In the genomic region with DNA sequence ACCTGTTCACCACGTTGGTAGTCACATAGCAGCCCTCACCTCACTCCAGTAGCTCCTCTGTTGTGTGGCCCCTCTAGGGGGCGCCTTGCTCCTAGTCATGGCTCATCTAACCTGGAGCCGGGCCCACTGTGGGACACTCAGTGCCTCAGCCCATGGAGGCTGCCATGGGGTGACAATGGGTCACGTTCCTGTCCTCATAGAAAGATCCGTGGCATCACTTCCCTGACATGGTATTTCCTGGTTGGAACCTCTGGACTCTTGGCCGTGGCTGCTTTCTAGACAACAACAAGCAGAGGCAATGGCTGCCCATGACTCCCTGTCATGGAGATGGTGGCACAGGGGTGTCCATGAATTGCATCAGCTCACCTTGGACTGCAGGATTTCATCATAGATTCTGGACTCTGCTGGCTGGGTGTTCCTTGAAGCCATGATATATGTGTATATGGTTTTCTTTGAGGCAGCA, we compare ENCODE assay signal across 12 cellular contexts. TPM values are rescaled to one million over a fixed set of nuclear protein-coding genes. Genes with fewer than 3 reads are reported as not detected.
DNase-seq lines count a peak whose midpoint lies in the region; ATAC-seq, FAIRE-seq and TF ChIP-seq lines count a peak whose summit lies in the region.
"Had no signal": no experiment of that assay in that cellular context is flagged by ENCODE, and none has a peak within 500 bp of the region (broad histone marks: within the 10 kb centered on the region; RNA-seq: fewer than 3 reads in every experiment).

No MANE protein-coding gene starts in this region.

- H3K9ac ChIP-seq in K562 (ENCODE audit: insufficient read depth in 1 of 2, low read depth in 2 of 2, low read length in 2 of 2), result no peak overlapping the region; a peak in 1 of 4 replicates

- no peaks in the 10 kb centered on the region for H3K9me3 Mint-ChIP-seq in osteocyte (ENCODE audit: unreplicated experiment)
- H3K9me3 Mint-ChIP-seq: brain had no signal

- no peak for TF ChIP-seq EP300 in K562 (IDR thresholded peaks at IDR 0.05; ENCODE audit: low read length)

- no TSS peak for BruUV-seq in K562 (replicated peaks; lab: Mats Ljungman, UMichigan)

- no peaks in the 10 kb centered on the region for H3K79me2 ChIP-seq in K562 (ENCODE audit: control insufficient read depth, insufficient read depth, low read length)

- in situ Hi-C loops in K562 (cut with MboI), result no loop called here

- H3K27ac Mint-ChIP-seq in osteocyte (ENCODE audit: unreplicated experiment), result no peak overlapping the region
- H3K27ac Mint-ChIP-seq: brain had no signal

- DNase-seq in GM18507 (ENCODE audit: extremely low spot score, insufficient read length, low read depth) (no peak), K562 (ENCODE audit: extremely low read depth in 1 of 4, low spot score in 3 of 4) (peak in 3 of 4 experiments; percentile 35 to 69 (median 37)), osteocyte (ENCODE audit: extremely low spot score, unreplicated experiment) (no peak)
- DNase-seq in activated CD4-positive, CD25-positive, alpha-beta regulatory T cell (lab: John Stamatoyannopoulos, UW), result peak in 3 of 4 experiments; percentile 4 to 13 (median 10)
- peak; percentile 49 for DNase-seq in stimulated activated CD8-positive, alpha-beta memory T cell treated with anti-CD3 and anti-CD28 coated beads, Interleukin-12 subunit alpha, Interleukin-12 subunit beta, amount 100 ng/mL, for 1 hour (ENCODE audit: low read depth)
- DNase-seq: Kasumi-1 had no signal

- no peaks in the 10 kb centered on the region for H3K36me3 ChIP-seq in K562 (ENCODE audit: control insufficient read depth, insufficient read depth, low read length)
- H3K36me3 ChIP-seq: tibial nerve had no signal

- no peaks in the 10 kb centered on the region for H3K4me1 Mint-ChIP-seq in osteocyte (ENCODE audit: unreplicated experiment)
- H3K4me1 Mint-ChIP-seq: brain had no signal

- no peak overlapping the region; the same call in 2 of the 3 replicates for H3K27ac ChIP-seq in K562 (ENCODE audit: extremely low read depth, low read depth, low read length)
- H3K27ac ChIP-seq: left lung, tibial nerve had no signal

- ATAC-seq in K562 (peak; percentile 77), HG03139 (IDR thresholded peaks at IDR 0.05; ENCODE audit: unreplicated experiment) (no peak), GM19324 (IDR thresholded peaks at IDR 0.05; ENCODE audit: low FRiP score, unreplicated experiment) (no peak), GM18873 (IDR thresholded peaks at IDR 0.05; ENCODE audit: low FRiP score, unreplicated experiment) (no peak)
- ATAC-seq: left lung had no signal

- H3K4me3 ChIP-seq in K562, result no peak overlapping the region
- H3K4me3 ChIP-seq: left lung, tibial nerve had no signal

- no peak overlapping the region for H3K4me3 Mint-ChIP-seq in osteocyte (ENCODE audit: unreplicated experiment)
- H3K4me3 Mint-ChIP-seq: brain had no signal

- H3K27me3 ChIP-seq in K562 (ENCODE audit: control insufficient read depth in 2 of 2, insufficient read depth in 2 of 2, low read length in 2 of 2), result no peaks in the 10 kb centered on the region
- H3K27me3 ChIP-seq: left lung, tibial nerve had no signal

- POLR2A ChIA-PET in K562 (lab: Yijun Ruan, JAX), result interaction anchor here (3.7 kb wide), 1 partner anchor 10 kb away, joined by 18 read pairs; no protein-coding TSS in a partner anchor

- no peaks in the 10 kb centered on the region for H3K27me3 Mint-ChIP-seq in osteocyte (ENCODE audit: unreplicated experiment)

- no peaks in the 10 kb centered on the region for H3K36me3 Mint-ChIP-seq in osteocyte (ENCODE audit: unreplicated experiment)
- H3K36me3 Mint-ChIP-seq: brain had no signal

- 68% methylated on average over 6 of the region's 6 CpGs for WGBS in K562 (ENCODE audit: insufficient coverage, low coverage, missing lambda C conversion rate)

- H3K9me3 ChIP-seq in K562 (replicated peaks; ENCODE audit: control insufficient read depth, insufficient read depth, low read depth, low read length), result no peaks in the 10 kb centered on the region
- H3K9me3 ChIP-seq: left lung, tibial nerve had no signal

- TF ChIP-seq RAD21 in K562 (CRISPR knock-in tag; conservative IDR thresholded peaks at IDR 0.05 in 1 of 2, IDR thresholded peaks at IDR 0.05 in 1 of 2), result peak in 1 of 2 experiments; percentile 63; a peak in 2 of 4 replicates

- TF ChIP-seq POLR2A in K562 (conservative IDR thresholded peaks at IDR 0.05), result no peak

- TF ChIP-seq CTCF in K562 (IDR thresholded peaks at IDR 0.05 in 2 of 3, conservative IDR thresholded peaks at IDR 0.05 in 1 of 3; ENCODE audit: insufficient read depth in 2 of 3, low read depth in 1 of 3, low read length in 3 of 3) (peak; percentile 44 to 47 (median 44); a peak in 4 of 6 replicates), osteocyte (IDR thresholded peaks at IDR 0.05) (no peak)

- H4K20me1 ChIP-seq in K562 (replicated peaks; ENCODE audit: control insufficient read depth, insufficient read depth, low read length), result no peaks in the 10 kb centered on the region

- peak overlapping the region; percentile 11; the same call in 1 of the 2 replicates for H2AFZ ChIP-seq in K562 (ENCODE audit: low read depth, low read length)

- CTCF ChIA-PET in K562 (lab: Yijun Ruan, JAX; ENCODE audit: low intra/inter-chr PET ratio), result no interaction called here

- intact Hi-C loops in K562 (cut with micrococcal nuclease), result loop anchor here (1.0 kb wide), 1 partner anchor 57 kb away; no protein-coding TSS in a partner anchor

- H3K4me2 ChIP-seq in K562 (ENCODE audit: insufficient read depth, low read length), result no peak overlapping the region

- H3K4me1 ChIP-seq in K562 (replicated peaks in 1 of 2; ENCODE audit: control insufficient read depth in 2 of 2, insufficient read depth in 2 of 2, low read length in 2 of 2), result peaks cover 33 to 57% of the 10 kb centered on the region in 2 experiments
- H3K4me1 ChIP-seq: tibial nerve had no signal

- H3K9me1 ChIP-seq in K562 (ENCODE audit: control insufficient read depth, insufficient read depth, low read length), result no peaks in the 10 kb centered on the region

- FAIRE-seq in GM18507 (lab: Jason Lieb, UNC) (peak; percentile 24), K562 (lab: Jason Lieb, UNC) (no peak)

TF ChIP-seq in K562, 482 proteins besides CTCF, POLR2A, EP300 and RAD21 (continues in another document):
- TF ChIP-seq HDAC8 (tag; IDR thresholded peaks at IDR 0.05) (peak; percentile 34; the same call in 1 of the 2 replicates), THAP7 (CRISPR knock-in tag; IDR thresholded peaks at IDR 0.05) (no peak), NR4A1 (CRISPR knock-in tag; IDR thresholded peaks at IDR 0.05) (no peak), NR4A1 (tag; IDR thresholded peaks at IDR 0.05) (peak; percentile 66), CEBPB (tag; IDR thresholded peaks at IDR 0.05) (peak; percentile 43; the same call in 1 of the 2 replicates), ZNF347 (CRISPR knock-in tag; IDR thresholded peaks at IDR 0.05; ENCODE audit: low read depth) (no peak), ZNF830 (CRISPR knock-in tag; IDR thresholded peaks at IDR 0.05) (no peak), EHMT2 (IDR thresholded peaks at IDR 0.05) (no peak)

RNA-seq across cellular contexts. Expression of gene SLAMF6, which starts 27.5 kb away (rescaled TPM):
- total RNA-seq in K562 (2011; cell fraction: chromatin; rRNA removed; ENCODE audit: low replicate concordance), result 0.33 and 0.60 TPM in 2 replicates
- 0.66 and 0.67 TPM in 2 replicates for total RNA-seq in K562 (2011; cell fraction: nucleolus; rRNA removed)
- total RNA-seq in K562 (2011; cell fraction: nucleoplasm; rRNA removed), result 1.1 and 1.5 TPM in 2 replicates
- total RNA-seq in K562 (2014; rRNA removed) (0.94 and 1.1 TPM in 2 replicates), K562 (2014; rRNA removed; fragmentation: Illumina TruSeq; extraction: Trizol) (1.8 and 2.0 TPM in 2 replicates), K562 (2015; rRNA removed; fragmentation: Illumina TruSeq; extraction: Trizol) (3.9 and 4.8 TPM in 2 replicates), K562 (2021) (0.87 and 1.0 TPM in 2 replicates), osteocyte (not detected in 2 replicates)
- polyA plus RNA-seq in K562 (2011; rRNA removed) (0.70 and 0.77 TPM in 2 replicates), K562 (2014; fragmentation: Illumina TruSeq; extraction: Trizol) (2.0 and 2.9 TPM in 2 replicates), K562 (2014; fragmentation: Nextera tagmentation; extraction: Ambion mirVana) (1 to 10 TPM in 1 of 2 experiments, under 1 TPM in 1; 0.56 to 1.7 TPM), K562 (2014; rRNA removed) (0.90 and 1.6 TPM in 2 replicates)
- polyA plus RNA-seq in K562 (2011; cell fraction: cytosol; rRNA removed), result 0.43 and 0.80 TPM in 2 replicates
- polyA plus RNA-seq in K562 (2011; cell fraction: nucleus; rRNA removed), result 0.27 and 0.38 TPM in 2 replicates
- polyA plus RNA-seq in K562 (2012), result 3.0 and 10.1 TPM in 2 replicates
- polyA minus RNA-seq in K562 (2011; rRNA and poly(A)+ RNA removed), result 0.84 and 1.5 TPM in 2 replicates
- polyA minus RNA-seq in K562 (2011; cell fraction: cytosol; rRNA and poly(A)+ RNA removed), result 0.73 TPM in 1 of 2 replicates, not detected in the other
- polyA minus RNA-seq in K562 (2011; cell fraction: nucleus; rRNA and poly(A)+ RNA removed), result 0.22 and 0.27 TPM in 2 replicates

RNA-seq across cellular contexts. Expression of gene CD84, which starts 28.7 kb away (rescaled TPM):
- total RNA-seq in K562 (2011; cell fraction: chromatin; rRNA removed; ENCODE audit: low replicate concordance), result 3.9 and 4.7 TPM in 2 replicates
- total RNA-seq in K562 (2011; cell fraction: nucleolus; rRNA removed), result 1.5 and 2.4 TPM in 2 replicates
- 2.9 and 3.3 TPM in 2 replicates for total RNA-seq in K562 (2011; cell fraction: nucleoplasm; rRNA removed)
- total RNA-seq in K562 (2014; rRNA removed) (0.82 and 1.4 TPM in 2 replicates), K562 (2014; rRNA removed; fragmentation: Illumina TruSeq; extraction: Trizol) (2.2 and 2.5 TPM in 2 replicates), K562 (2015; rRNA removed; fragmentation: Illumina TruSeq; extraction: Trizol) (6.8 TPM in 2 replicates), K562 (2021) (1.9 and 2.5 TPM in 2 replicates), osteocyte (not detected in 2 replicates)
- polyA plus RNA-seq in K562 (2011; rRNA removed) (2.0 and 7.3 TPM in 2 replicates), K562 (2014; fragmentation: Illumina TruSeq; extraction: Trizol) (3.1 and 3.5 TPM in 2 replicates), K562 (2014; fragmentation: Nextera tagmentation; extraction: Ambion mirVana) (1 to 10 TPM; 1.0 to 1.5 TPM), K562 (2014; rRNA removed) (1.6 and 1.8 TPM in 2 replicates)
- 0.37 and 4.0 TPM in 2 replicates for polyA plus RNA-seq in K562 (2011; cell fraction: cytosol; rRNA removed)
- polyA plus RNA-seq in K562 (2011; cell fraction: nucleus; rRNA removed), result 2.0 and 6.2 TPM in 2 replicates
- polyA plus RNA-seq in K562 (2012), result 3.1 and 5.8 TPM in 2 replicates
- polyA minus RNA-seq in K562 (2011; rRNA and poly(A)+ RNA removed), result 3.3 and 12.3 TPM in 2 replicates
- polyA minus RNA-seq in K562 (2011; cell fraction: cytosol; rRNA and poly(A)+ RNA removed), result 0.48 and 1.8 TPM in 2 replicates
- polyA minus RNA-seq in K562 (2011; cell fraction: nucleus; rRNA and poly(A)+ RNA removed), result 0.94 and 7.8 TPM in 2 replicates

Comparison
In these comparisons a context has a peak if more than half of its experiments do, and no peak if none do; other contexts are left out.
1. DNase-seq: peak in activated CD4-positive, CD25-positive, alpha-beta regulatory T cell (3 of 4), K562 (3 of 4) and stimulated activated CD8-positive, alpha-beta memory T cell treated with anti-CD3 and anti-CD28 coated beads, Interleukin-12 subunit alpha, Interleukin-12 subunit beta, amount 100 ng/mL, for 1 hour (single experiment); none in GM18507 (single experiment) and osteocyte (single experiment).